Comparison of ENCODE assay signal across 8 cellular contexts in genomic region chr3:38039899-38040261, GRCh38. TPM values are rescaled to one million over a fixed set of nuclear protein-coding genes. Genes with fewer than 3 reads are reported as not detected.
DNase-seq lines count a peak whose midpoint lies in the region; ATAC-seq, FAIRE-seq and TF ChIP-seq lines count a peak whose summit lies in the region.

No MANE protein-coding gene starts in this region.

- FAIRE-seq in GM12892 (lab: Jason Lieb, UNC), result no peak

- peak overlapping the region in 1 of 2 experiments; percentile 56; a peak in 2 of 4 replicates for H3K4me3 ChIP-seq in DND-41 (ENCODE audit: low read depth in 1 of 2, low read length in 2 of 2)
- H3K4me3 ChIP-seq in osteoblast (ENCODE audit: insufficient read depth, low read length), result peak overlapping the region; percentile 72

- H3K4me2 ChIP-seq in DND-41 (ENCODE audit: insufficient read depth, low read length) (peak overlapping the region; percentile 74), osteoblast (ENCODE audit: insufficient read depth, low read length) (peak overlapping the region; percentile 88)

- no peak overlapping the region for H3K27ac ChIP-seq in DND-41 (ENCODE audit: low read length)
- H3K27ac ChIP-seq in osteoblast (ENCODE audit: low read depth, low read length), result no peak overlapping the region

- H3K36me3 ChIP-seq in DND-41 (ENCODE audit: insufficient read depth, low read length) (no peaks in the 10 kb centered on the region), osteoblast (ENCODE audit: insufficient read depth, low read length) (no peaks in the 10 kb centered on the region)

- peaks cover 29% of the 10 kb centered on the region for H3K4me1 Mint-ChIP-seq in activated T-cell treated with anti-CD3 and anti-CD28 coated beads, Interleukin-2, amount 50 U/mL, for 72 hours (ENCODE audit: low read depth)

- H2AFZ ChIP-seq in DND-41 (ENCODE audit: low read depth, low read length) (no peak overlapping the region), osteoblast (ENCODE audit: low read length) (peak overlapping the region; percentile 96)

- H4K20me1 ChIP-seq in DND-41 (ENCODE audit: insufficient read depth, low read length) (no peaks in the 10 kb centered on the region), osteoblast (ENCODE audit: insufficient read depth, low read length) (no peaks in the 10 kb centered on the region)

- peaks cover 7% of the 10 kb centered on the region for H3K27me3 Mint-ChIP-seq in activated T-cell treated with anti-CD3 and anti-CD28 coated beads, Interleukin-2, amount 50 U/mL, for 72 hours (ENCODE audit: low read depth)

- H3K4me3 Mint-ChIP-seq in activated T-cell treated with anti-CD3 and anti-CD28 coated beads, Interleukin-2, amount 50 U/mL, for 72 hours, result peak overlapping the region; percentile 86

- H3K4me1 ChIP-seq in DND-41 (ENCODE audit: insufficient read depth, low read length) (peaks cover 19% of the 10 kb centered on the region), osteoblast (ENCODE audit: insufficient read depth, low read length) (peaks cover 14% of the 10 kb centered on the region)

- ATAC-seq in DND-41 (ENCODE audit: insufficient read depth, low read depth) (peak; percentile 37; the same call in 2 of the 3 replicates), GM21447 (IDR thresholded peaks at IDR 0.05; ENCODE audit: unreplicated experiment) (peak; percentile 74)
- ATAC-seq in activated T-cell treated with anti-CD3 and anti-CD28 coated beads, Interleukin-2, amount 50 U/mL, for 72 hours (replicated peaks in 1 of 2), result peak; percentile 21 to 47

- peak; percentile 20 for DNase-seq in DND-41
- peak; percentile 26 for DNase-seq in LHCN-M2 (ENCODE audit: low read depth)
- DNase-seq in activated T-cell treated with anti-CD3 and anti-CD28 coated beads, Interleukin-2, amount 50 U/mL, for 72 hours, result peak; percentile 28 to 46
- DNase-seq in globus pallidus (ENCODE audit: low spot score), result peak; percentile 69
- peak; percentile 88 for DNase-seq in osteoblast (ENCODE audit: insufficient read length, low spot score, missing footprints)
- DNase-seq in HT-29 (ENCODE audit: low spot score), result no peak
- DNase-seq in GM12892 (ENCODE audit: insufficient read length), result no peak

- TF ChIP-seq CTCF in DND-41 (IDR thresholded peaks at IDR 0.05; ENCODE audit: borderline replicate concordance, extremely low read depth, low read length, poor library complexity, severe bottlenecking) (peak; percentile 13), osteoblast (IDR thresholded peaks at IDR 0.05; ENCODE audit: extremely low read depth, low read depth, low read length) (peak; percentile 45)

- no peaks in the 10 kb centered on the region for H3K79me2 ChIP-seq in DND-41 (ENCODE audit: insufficient read depth, low read length)
- H3K79me2 ChIP-seq in osteoblast (ENCODE audit: insufficient read depth, low read length), result no peaks in the 10 kb centered on the region

- H3K27me3 ChIP-seq in DND-41 (ENCODE audit: insufficient read depth, low read length, poor library complexity), result peaks cover 20% of the 10 kb centered on the region
- H3K27me3 ChIP-seq in osteoblast (ENCODE audit: insufficient read depth, low read length), result peaks cover 10% of the 10 kb centered on the region

- TF ChIP-seq POLR2A in GM12892 (IDR thresholded peaks at IDR 0.05; ENCODE audit: low read depth, low read length), result no peak

- no peak overlapping the region for H3K27ac Mint-ChIP-seq in activated T-cell treated with anti-CD3 and anti-CD28 coated beads, Interleukin-2, amount 50 U/mL, for 72 hours

- H3K9me3 ChIP-seq in DND-41 (ENCODE audit: insufficient read depth, low read length, severe bottlenecking), result no peaks in the 10 kb centered on the region
- no peaks in the 10 kb centered on the region for H3K9me3 ChIP-seq in osteoblast (ENCODE audit: low read depth, low read length)

- peaks cover 10 to 12% of the 10 kb centered on the region in 2 donors for H3K36me3 Mint-ChIP-seq in activated T-cell treated with anti-CD3 and anti-CD28 coated beads, Interleukin-2, amount 50 U/mL, for 72 hours (ENCODE audit: insufficient read depth in 2 of 2)

- H3K9ac ChIP-seq in DND-41 (ENCODE audit: low read depth, low read length), result no peak overlapping the region

- peaks cover 6 to 8% of the 10 kb centered on the region in 2 donors for H3K9me3 Mint-ChIP-seq in activated T-cell treated with anti-CD3 and anti-CD28 coated beads, Interleukin-2, amount 50 U/mL, for 72 hours

RNA-seq across cellular contexts. Expression of gene DLEC1, which starts 0.9 kb away (rescaled TPM):
- 0.13 TPM in 1 of 2 replicates, not detected in the other for total RNA-seq in LHCN-M2 (2014; rRNA removed)
- not detected for polyA plus RNA-seq in LHCN-M2 (2012)
- total RNA-seq in activated T-cell treated with anti-CD3 and anti-CD28 coated beads, Interleukin-2, amount 50 U/mL, for 72 hours, result under 1 TPM; 0.43 to 0.81 TPM
- total RNA-seq in osteoblast, result under 0.01 and 0.29 TPM in 2 replicates
- total RNA-seq in HT-29 (2014; rRNA removed; shearing (Covaris generic)), result 0.58 and 0.94 TPM in 2 replicates
- not detected for polyA plus RNA-seq in GM12892 (2012; ENCODE audit: missing spikeins)

RNA-seq across cellular contexts. Expression of gene PLCD1, which starts 10.4 kb away (rescaled TPM):
- total RNA-seq in LHCN-M2 (2014; rRNA removed), result 17.2 and 17.4 TPM in 2 replicates
- polyA plus RNA-seq in LHCN-M2 (2012), result 29.5 TPM
- 10 to 100 TPM; 15.4 to 16.8 TPM for total RNA-seq in activated T-cell treated with anti-CD3 and anti-CD28 coated beads, Interleukin-2, amount 50 U/mL, for 72 hours
- total RNA-seq in osteoblast, result 23.2 and 23.6 TPM in 2 replicates
- 7.6 and 9.6 TPM in 2 replicates for total RNA-seq in HT-29 (2014; rRNA removed; shearing (Covaris generic))
- 2.4 TPM for polyA plus RNA-seq in GM12892 (2012; ENCODE audit: missing spikeins)

RNA-seq across cellular contexts. Expression of gene VILL, which starts 49.3 kb away (rescaled TPM):
- total RNA-seq in LHCN-M2 (2014; rRNA removed) (8.4 and 8.8 TPM in 2 replicates), osteoblast (6.8 and 7.6 TPM in 2 replicates)
- 3.0 TPM for polyA plus RNA-seq in LHCN-M2 (2012)
- 10 to 100 TPM; 12.5 to 16.1 TPM for total RNA-seq in activated T-cell treated with anti-CD3 and anti-CD28 coated beads, Interleukin-2, amount 50 U/mL, for 72 hours
- total RNA-seq in HT-29 (2014; rRNA removed; shearing (Covaris generic)), result 2.2 and 2.4 TPM in 2 replicates
- polyA plus RNA-seq in GM12892 (2012; ENCODE audit: missing spikeins), result 4.0 TPM

Comparison
In these comparisons a context has a peak if more than half of its experiments do, and no peak if none do; other contexts are left out.
1. DNase-seq: peak in DND-41 (single experiment), LHCN-M2 (single experiment), activated T-cell treated with anti-CD3 and anti-CD28 coated beads, Interleukin-2, amount 50 U/mL, for 72 hours (2 of 2), globus pallidus (single experiment) and osteoblast (single experiment); none in HT-29 (single experiment) and GM12892 (single experiment).
2. Peak in every context shown above with its lines, with median percentiles within 50 percentile points of each other: ATAC-seq.